In the genomic region with DNA sequence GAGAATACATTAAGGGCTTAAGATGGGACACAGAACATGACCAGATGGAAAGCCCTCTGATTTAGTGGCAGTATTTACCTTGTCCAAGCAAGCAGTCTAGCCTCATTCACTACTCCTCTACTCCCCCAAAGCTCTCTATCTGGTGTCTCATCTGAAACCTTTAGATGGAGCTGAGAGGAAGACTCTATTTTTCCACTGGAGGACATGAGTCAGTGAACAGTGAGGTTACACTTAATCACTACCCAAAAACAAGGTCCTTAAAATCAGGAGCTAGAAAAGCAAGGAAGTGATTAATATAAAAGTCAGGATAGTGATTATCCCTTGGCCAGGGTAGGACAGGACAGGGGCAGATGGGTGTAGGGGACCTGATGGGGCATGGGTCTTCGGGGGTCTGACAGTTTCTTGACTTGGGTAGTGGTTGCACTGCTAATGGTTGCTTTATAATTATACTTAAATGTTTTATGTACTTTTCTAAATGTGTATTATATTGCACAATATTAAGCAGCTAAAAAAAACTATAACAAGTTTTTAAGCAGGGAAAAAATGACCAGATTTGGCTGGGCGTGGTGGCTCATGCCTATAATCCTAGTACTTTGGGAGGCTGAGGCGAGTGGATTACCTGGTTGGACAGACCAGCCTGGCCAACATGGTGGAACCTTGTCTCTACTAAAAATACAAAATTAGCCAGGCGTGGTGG, we compare ENCODE assay signal across 11 cellular contexts. TPM values are rescaled to one million over a fixed set of nuclear protein-coding genes. Genes with fewer than 3 reads are reported as not detected.
DNase-seq lines count a peak whose midpoint lies in the region; FAIRE-seq and TF ChIP-seq lines count a peak whose summit lies in the region.
"Had no signal": no experiment of that assay in that cellular context is flagged by ENCODE, and none has a peak within 500 bp of the region (broad histone marks: within the 10 kb centered on the region; RNA-seq: fewer than 3 reads in every experiment).

No MANE protein-coding gene starts in this region.

- H3K9me3 ChIP-seq in astrocyte (ENCODE audit: insufficient read depth, low read depth, low read length) (no peaks in the 10 kb centered on the region), osteoblast (ENCODE audit: low read depth, low read length) (no peaks in the 10 kb centered on the region), A673 (ENCODE audit: low read depth, low read length, poor library complexity, severe bottlenecking) (no peaks in the 10 kb centered on the region)
- H3K9me3 ChIP-seq: spleen had no signal

- H3K4me1 ChIP-seq in astrocyte (ENCODE audit: insufficient read depth, low read length) (peaks cover 11% of the 10 kb centered on the region), osteoblast (ENCODE audit: insufficient read depth, low read length) (peaks cover 30% of the 10 kb centered on the region), A673 (ENCODE audit: insufficient read depth, low read length, poor library complexity, severe bottlenecking) (no peaks in the 10 kb centered on the region)

- H3K4me2 ChIP-seq in astrocyte (ENCODE audit: low read length) (peak overlapping the region; percentile 24), osteoblast (ENCODE audit: insufficient read depth, low read length) (no peak overlapping the region)

- peaks cover 52% of the 10 kb centered on the region for H3K4me1 Mint-ChIP-seq in activated CD4-positive, alpha-beta T cell treated with anti-CD3 and anti-CD28 coated beads, Interleukin-2, amount 10 ng/mL, durations not matched to agents 24 days and 14 days
- peaks cover 13% of the 10 kb centered on the region for H3K4me1 Mint-ChIP-seq in astrocyte (ENCODE audit: low read depth, unreplicated experiment)

- intact Hi-C loops in activated CD4-positive, alpha-beta T cell treated with anti-CD3 and anti-CD28 coated beads, Interleukin-2, amount 10 ng/mL, durations not matched to agents 24 days and 14 days (cut with micrococcal nuclease): no loop called here
- intact Hi-C loops in A673 (cut with micrococcal nuclease; ENCODE audit: unreplicated experiment): no loop called here

- no peak for FAIRE-seq in astrocyte (lab: Jason Lieb, UNC)
- FAIRE-seq: GM12892 had no signal

- H3K27me3 ChIP-seq in astrocyte (ENCODE audit: insufficient read depth, low read length): no peaks in the 10 kb centered on the region
- no peaks in the 10 kb centered on the region for H3K27me3 ChIP-seq in osteoblast (ENCODE audit: insufficient read depth, low read length)
- no peaks in the 10 kb centered on the region for H3K27me3 ChIP-seq in A673 (replicated peaks; ENCODE audit: insufficient read depth, low read depth, low read length, poor library complexity)
- H3K27me3 ChIP-seq: spleen had no signal

- H4K20me1 ChIP-seq in astrocyte (ENCODE audit: insufficient read depth, low read length) (no peaks in the 10 kb centered on the region), osteoblast (ENCODE audit: insufficient read depth, low read length) (no peaks in the 10 kb centered on the region)

- no peak overlapping the region for H2AFZ ChIP-seq in astrocyte (ENCODE audit: low read depth, low read length)
- peak overlapping the region; percentile 81 for H2AFZ ChIP-seq in osteoblast (ENCODE audit: low read length)

- no peak for TF ChIP-seq CTCF in NB4 (IDR thresholded peaks at IDR 0.05; ENCODE audit: low read depth, low read length)
- TF ChIP-seq CTCF in astrocyte (IDR thresholded peaks at IDR 0.05; ENCODE audit: insufficient read depth, low read depth, low read length): no peak
- no peak for TF ChIP-seq CTCF in osteoblast (IDR thresholded peaks at IDR 0.05; ENCODE audit: extremely low read depth, low read depth, low read length)
- TF ChIP-seq CTCF in GM10266 (IDR thresholded peaks at IDR 0.05; ENCODE audit: control insufficient read depth, insufficient read depth, low read depth, missing control alignments): no peak
- no peak for TF ChIP-seq CTCF in A673 (conservative IDR thresholded peaks at IDR 0.05; ENCODE audit: low read depth, low read length)

- H3K9ac ChIP-seq in astrocyte (ENCODE audit: low read length): no peak overlapping the region

- peaks cover 2% of the 10 kb centered on the region for H3K27me3 Mint-ChIP-seq in activated CD4-positive, alpha-beta T cell treated with anti-CD3 and anti-CD28 coated beads, Interleukin-2, amount 10 ng/mL, durations not matched to agents 24 days and 14 days
- H3K27me3 Mint-ChIP-seq in astrocyte (ENCODE audit: low read depth, unreplicated experiment): peaks cover under 1% of the 10 kb centered on the region

- H3K4me3 Mint-ChIP-seq in activated CD4-positive, alpha-beta T cell treated with anti-CD3 and anti-CD28 coated beads, Interleukin-2, amount 10 ng/mL, durations not matched to agents 24 days and 14 days: peak overlapping the region; percentile 94
- no peak overlapping the region for H3K4me3 Mint-ChIP-seq in astrocyte (ENCODE audit: unreplicated experiment)

- TF ChIP-seq POLR2A in NB4 (IDR thresholded peaks at IDR 0.05; ENCODE audit: extremely low read depth, insufficient read length): no peak

- BruUV-seq in A673 (replicated peaks; lab: Mats Ljungman, UMichigan): no TSS peak

- H3K9me3 Mint-ChIP-seq in activated CD4-positive, alpha-beta T cell treated with anti-CD3 and anti-CD28 coated beads, Interleukin-2, amount 10 ng/mL, durations not matched to agents 24 days and 14 days: no peaks in the 10 kb centered on the region
- no peaks in the 10 kb centered on the region for H3K9me3 Mint-ChIP-seq in astrocyte (ENCODE audit: unreplicated experiment)

- POLR2A ChIA-PET in A673 (lab: Charles Lee; ENCODE audit: low non-redundant PET): interaction anchor here (0.6 kb wide), 1 partner anchor 449 kb away, joined by 12 read pairs; no protein-coding TSS in a partner anchor

- H3K4me3 ChIP-seq in NB4 (ENCODE audit: low read depth, low read length): no peak overlapping the region
- no peak overlapping the region for H3K4me3 ChIP-seq in astrocyte (ENCODE audit: insufficient read depth, low read depth, low read length)
- H3K4me3 ChIP-seq in osteoblast (ENCODE audit: insufficient read depth, low read length): no peak overlapping the region
- no peak overlapping the region for H3K4me3 ChIP-seq in A673 (ENCODE audit: low read depth, low read length, poor library complexity, severe bottlenecking)

- H3K36me3 ChIP-seq in astrocyte (ENCODE audit: insufficient read depth, low read length) (no peaks in the 10 kb centered on the region), osteoblast (ENCODE audit: insufficient read depth, low read length) (no peaks in the 10 kb centered on the region), A673 (ENCODE audit: insufficient read depth, low read length, poor library complexity, severe bottlenecking) (no peaks in the 10 kb centered on the region)

- CTCF ChIA-PET in A673 (lab: Charles Lee): no interaction called here

- DNase-seq in activated CD4-positive, alpha-beta T cell treated with anti-CD3 and anti-CD28 coated beads, Interleukin-2, amount 10 ng/mL, durations not matched to agents 24 days and 14 days: peak; percentile 65
- no peak for DNase-seq in activated CD4-positive, alpha-beta T cell treated with anti-CD3 and anti-CD28 coated beads for 48 hours
- DNase-seq in NB4 (ENCODE audit: low read depth) (peak; percentile 19), astrocyte (ENCODE audit: low read depth) (peak; percentile 67), osteoblast (ENCODE audit: insufficient read length, low spot score, missing footprints) (peak; percentile 50), GM10266 (ENCODE audit: extremely low spot score) (no peak), foreskin melanocyte (no peak), A673 (ENCODE audit: low spot score) (no peak)
- DNase-seq: spleen had no signal

- peak overlapping the region; percentile 29 for H3K27ac ChIP-seq in astrocyte (ENCODE audit: low read depth, low read length)
- peak overlapping the region; percentile 17 for H3K27ac ChIP-seq in osteoblast (ENCODE audit: low read depth, low read length)
- no peak overlapping the region for H3K27ac ChIP-seq in A673 (ENCODE audit: low read depth, low read length, poor library complexity, severe bottlenecking)

- no peaks in the 10 kb centered on the region for H3K79me2 ChIP-seq in astrocyte (ENCODE audit: insufficient read depth, low read length)
- H3K79me2 ChIP-seq in osteoblast (ENCODE audit: insufficient read depth, low read length): no peaks in the 10 kb centered on the region

- H3K36me3 Mint-ChIP-seq in activated CD4-positive, alpha-beta T cell treated with anti-CD3 and anti-CD28 coated beads, Interleukin-2, amount 10 ng/mL, durations not matched to agents 24 days and 14 days (ENCODE audit: low read depth): peaks cover 51% of the 10 kb centered on the region
- H3K36me3 Mint-ChIP-seq in astrocyte (ENCODE audit: low read depth, unreplicated experiment): no peaks in the 10 kb centered on the region

- peak overlapping the region; percentile 95 for H3K27ac Mint-ChIP-seq in activated CD4-positive, alpha-beta T cell treated with anti-CD3 and anti-CD28 coated beads, Interleukin-2, amount 10 ng/mL, durations not matched to agents 24 days and 14 days
- no peak overlapping the region for H3K27ac Mint-ChIP-seq in astrocyte (ENCODE audit: unreplicated experiment)

RNA-seq across cellular contexts. Expression of gene PTPN22, which starts 3.0 kb away (rescaled TPM):
- total RNA-seq in activated CD4-positive, alpha-beta T cell treated with anti-CD3 and anti-CD28 coated beads, Interleukin-2, amount 10 ng/mL, durations not matched to agents 24 days and 14 days: 60.4 and 64.1 TPM in 2 replicates
- total RNA-seq in astrocyte: 1.2 and 1.3 TPM in 2 replicates
- total RNA-seq in osteoblast: 1.1 and 1.8 TPM in 2 replicates
- 0.09 and 0.26 TPM in 2 replicates for total RNA-seq in A673 (2021)
- total RNA-seq: chondrocyte had no signal

RNA-seq across cellular contexts. Expression of gene BCL2L15, which starts 18.8 kb away (rescaled TPM):
- total RNA-seq in activated CD4-positive, alpha-beta T cell treated with anti-CD3 and anti-CD28 coated beads, Interleukin-2, amount 10 ng/mL, durations not matched to agents 24 days and 14 days: 0.40 and 1.0 TPM in 2 replicates
- total RNA-seq in astrocyte (0.14 and 0.38 TPM in 2 replicates), osteoblast (0.29 and 0.36 TPM in 2 replicates), A673 (2021) (1.1 TPM in 2 replicates)

RNA-seq across cellular contexts. Expression of gene AP4B1, which starts 36.1 kb away (rescaled TPM):
- total RNA-seq in activated CD4-positive, alpha-beta T cell treated with anti-CD3 and anti-CD28 coated beads, Interleukin-2, amount 10 ng/mL, durations not matched to agents 24 days and 14 days: 41.7 and 42.3 TPM in 2 replicates
- total RNA-seq in astrocyte: 14.9 and 15.2 TPM in 2 replicates
- 14.1 and 15.9 TPM in 2 replicates for total RNA-seq in osteoblast
- 42.7 and 48.9 TPM in 2 replicates for total RNA-seq in A673 (2021)

RNA-seq across cellular contexts. Expression of gene DCLRE1B, which starts 36.6 kb away (rescaled TPM):
- total RNA-seq in activated CD4-positive, alpha-beta T cell treated with anti-CD3 and anti-CD28 coated beads, Interleukin-2, amount 10 ng/mL, durations not matched to agents 24 days and 14 days: 21.5 and 22.5 TPM in 2 replicates
- total RNA-seq in astrocyte (7.8 and 8.1 TPM in 2 replicates), osteoblast (3.6 and 4.7 TPM in 2 replicates), A673 (2021) (30.2 and 34.6 TPM in 2 replicates)

RNA-seq across cellular contexts. Expression of gene RSBN1, which starts 56.3 kb away (rescaled TPM):
- total RNA-seq in activated CD4-positive, alpha-beta T cell treated with anti-CD3 and anti-CD28 coated beads, Interleukin-2, amount 10 ng/mL, durations not matched to agents 24 days and 14 days: 20.9 and 21.5 TPM in 2 replicates
- 10.6 and 10.8 TPM in 2 replicates for total RNA-seq in astrocyte
- total RNA-seq in osteoblast: 14.5 and 15.3 TPM in 2 replicates
- total RNA-seq in A673 (2021): 18.3 and 18.7 TPM in 2 replicates

Comparison
In these comparisons a context has a peak if more than half of its experiments do, and no peak if none do; other contexts are left out.
1. DNase-seq: peak in activated CD4-positive, alpha-beta T cell treated with anti-CD3 and anti-CD28 coated beads, Interleukin-2, amount 10 ng/mL, durations not matched to agents 24 days and 14 days (single experiment), NB4 (single experiment), astrocyte (single experiment) and osteoblast (single experiment); none in activated CD4-positive, alpha-beta T cell treated with anti-CD3 and anti-CD28 coated beads for 48 hours (single experiment), GM10266 (single experiment), foreskin melanocyte (single experiment) and A673 (single experiment).
2. RNA of gene PTPN22, which starts 3.0 kb away (total RNA-seq): 60.4 to 64.1 TPM in activated CD4-positive, alpha-beta T cell treated with anti-CD3 and anti-CD28 coated beads, Interleukin-2, amount 10 ng/mL, durations not matched to agents 24 days and 14 days; 1.2 to 1.3 TPM in astrocyte, 1.1 to 1.8 TPM in osteoblast and 0.09 to 0.26 TPM in A673; every median in the first group is over 10 times any median in the second.